ENCODE assay signal across 8 cellular contexts in genomic region chr1:67685558-67686271, GRCh38. TPM values are rescaled to one million over a fixed set of nuclear protein-coding genes. Genes with fewer than 3 reads are reported as not detected.
DNase-seq lines count a peak whose midpoint lies in the region; ATAC-seq and TF ChIP-seq lines count a peak whose summit lies in the region.

No MANE protein-coding gene starts in this region.

- H3K27me3 ChIP-seq in A673 (replicated peaks; ENCODE audit: insufficient read depth, low read depth, low read length, poor library complexity): no peaks in the 10 kb centered on the region
- H3K27me3 ChIP-seq in SK-N-SH (ENCODE audit: insufficient read depth): no peaks in the 10 kb centered on the region

- peak overlapping the region; percentile 97 for H3K9ac ChIP-seq in SK-N-SH

- 0% methylated on average over 18 of the region's 66 CpGs for WGBS in SK-N-SH (ENCODE audit: low lambda C conversion rate)

- no peaks in the 10 kb centered on the region for H3K9me3 Mint-ChIP-seq in activated naive CD8-positive, alpha-beta T cell (ENCODE audit: low read depth)

- no TSS peak for BruUV-seq in A673 (replicated peaks; lab: Mats Ljungman, UMichigan)

- H3K27me3 Mint-ChIP-seq in activated naive CD8-positive, alpha-beta T cell: no peaks in the 10 kb centered on the region

- H3K36me3 Mint-ChIP-seq in activated naive CD8-positive, alpha-beta T cell: peaks cover 16% of the 10 kb centered on the region

- H3K79me2 ChIP-seq in SK-N-SH (ENCODE audit: insufficient read depth): peaks cover 33% of the 10 kb centered on the region

- peaks cover 66% of the 10 kb centered on the region for H3F3A ChIP-seq in SK-N-SH (replicated peaks; ENCODE audit: insufficient read depth)

- H3K4me2 ChIP-seq in SK-N-SH: peak overlapping the region; percentile 90

- peaks cover 47% of the 10 kb centered on the region for H3K4me1 Mint-ChIP-seq in activated naive CD8-positive, alpha-beta T cell (ENCODE audit: low read depth)

- no peak for TF ChIP-seq CTCF in A673 (conservative IDR thresholded peaks at IDR 0.05; ENCODE audit: low read depth, low read length)
- no peak; the same call in 1 of the 2 replicates for TF ChIP-seq CTCF in SK-N-SH (IDR thresholded peaks at IDR 0.05)

- H3K4me3 Mint-ChIP-seq in activated naive CD8-positive, alpha-beta T cell: peak overlapping the region; percentile 97

- no peak overlapping the region for H2AFZ ChIP-seq in SK-N-SH (ENCODE audit: low read depth)

- H3K36me3 ChIP-seq in A673 (ENCODE audit: insufficient read depth, low read length, poor library complexity, severe bottlenecking) (peaks cover 31% of the 10 kb centered on the region), SK-N-SH (replicated peaks in 1 of 2; ENCODE audit: control insufficient read depth in 1 of 2, insufficient read depth in 2 of 2, low read length in 1 of 2) (peaks cover 35 to 44% of the 10 kb centered on the region in 2 experiments)

- peak overlapping the region; percentile 98 for H3K27ac ChIP-seq in A673 (ENCODE audit: low read depth, low read length, poor library complexity, severe bottlenecking)
- H3K27ac ChIP-seq in SK-N-SH (ENCODE audit: low read depth in 2 of 2, low read length in 1 of 2): peak overlapping the region; percentile 96 to 99

- DNase-seq in A673 (ENCODE audit: low spot score) (peak; percentile 44), SK-N-SH (peak; percentile 68), left ventricle myocardium superior (peak; percentile 60), sciatic nerve (ENCODE audit: low spot score) (peak; percentile 80), COLO829 (ENCODE audit: low spot score) (no peak)

- no peak for TF ChIP-seq RAD21 in SK-N-SH (IDR thresholded peaks at IDR 0.05; ENCODE audit: low read length)

- peak overlapping the region; percentile 95 for H3K27ac Mint-ChIP-seq in activated naive CD8-positive, alpha-beta T cell

- H4K20me1 ChIP-seq in SK-N-SH (ENCODE audit: insufficient read depth): peaks cover 24% of the 10 kb centered on the region

- H3K9me3 ChIP-seq in A673 (ENCODE audit: low read depth, low read length, poor library complexity, severe bottlenecking): no peaks in the 10 kb centered on the region
- H3K9me3 ChIP-seq in SK-N-SH: no peaks in the 10 kb centered on the region

- H3K4me3 ChIP-seq in A673 (ENCODE audit: low read depth, low read length, poor library complexity, severe bottlenecking) (peak overlapping the region; percentile 82), SK-N-SH (ENCODE audit: low read depth in 2 of 2, low read length in 1 of 2) (peak overlapping the region; percentile 87 to 98)

- POLR2A ChIA-PET in A673 (lab: Charles Lee; ENCODE audit: low non-redundant PET): interaction anchor here (0.6 kb wide), 3 partner anchors 145 to 153 kb away, joined by 3 to 9 read pairs (median 4); no protein-coding TSS in a partner anchor
- POLR2A ChIA-PET in SK-N-SH (lab: Yijun Ruan, JAX): interaction anchor here (1.3 to 3.6 kb wide), 12 partner anchors 9 to 124 kb away, joined by 3 to 25 read pairs (median 7); no protein-coding TSS in a partner anchor

- TF ChIP-seq EP300 in SK-N-SH (IDR thresholded peaks at IDR 0.05; ENCODE audit: borderline replicate concordance in 1 of 2, low read depth in 1 of 2, low read length in 1 of 2): no peak

- H3K9me2 ChIP-seq in SK-N-SH: no peaks in the 10 kb centered on the region

- H3K4me1 ChIP-seq in A673 (ENCODE audit: insufficient read depth, low read length, poor library complexity, severe bottlenecking) (peaks cover 29% of the 10 kb centered on the region), SK-N-SH (ENCODE audit: control insufficient read depth in 1 of 2, insufficient read depth in 2 of 2, low read depth in 1 of 2, low read length in 1 of 2) (peaks cover 15 to 28% of the 10 kb centered on the region in 2 experiments; a peak in 3 of 4 replicates)

- ATAC-seq in GM18867 (IDR thresholded peaks at IDR 0.05; ENCODE audit: unreplicated experiment) (peak; percentile 14), HG03108 (IDR thresholded peaks at IDR 0.05; ENCODE audit: unreplicated experiment) (peak; percentile 9), left ventricle myocardium superior (peak; percentile 33), sciatic nerve (peak; percentile 11)

- CTCF ChIA-PET in A673 (lab: Charles Lee): interaction anchor here (0.6 to 2.7 kb wide), 2 partner anchors 74 to 108 kb away, joined by 4 to 14 read pairs; no protein-coding TSS in a partner anchor
- CTCF ChIA-PET in SK-N-SH (lab: Yijun Ruan, JAX): interaction anchor here (0.7 to 10.1 kb wide), 13 partner anchors 9 to 165 kb away, joined by 3 to 100 read pairs (median 3); no protein-coding TSS in a partner anchor

- intact Hi-C loops in A673 (cut with micrococcal nuclease; ENCODE audit: unreplicated experiment) (loop anchor here (2.0 to 10.0 kb wide), 5 partner anchors 51 to 151 kb away; partner anchors contain the start of gene GNG12), left ventricle myocardium superior (cut with micrococcal nuclease) (loop anchor here (10.0 kb wide), 1 partner anchor 121 kb away; no protein-coding TSS in a partner anchor), sciatic nerve (cut with DNase I) (loop anchor here (10.0 kb wide), 1 partner anchor 69 kb away; no protein-coding TSS in a partner anchor)

TF ChIP-seq in SK-N-SH, 30 proteins besides CTCF, POLR2A, EP300 and RAD21:
- TF ChIP-seq MEF2A (IDR thresholded peaks at IDR 0.05; ENCODE audit: borderline replicate concordance, low read depth) (no peak; the same call in 1 of the 2 replicates), CHD2 (IDR thresholded peaks at IDR 0.05; ENCODE audit: low read length, partially characterized antibody) (no peak), SMC3 (IDR thresholded peaks at IDR 0.05; ENCODE audit: low read depth, low read length) (no peak), GATA2 (CRISPR knock-in tag; IDR thresholded peaks at IDR 0.05) (no peak), MXI1 (IDR thresholded peaks at IDR 0.05; ENCODE audit: low read depth, low read length) (no peak; the same call in 1 of the 2 replicates), FOXM1 (IDR thresholded peaks at IDR 0.05; ENCODE audit: low read depth) (no peak), YY1 (IDR thresholded peaks at IDR 0.05; ENCODE audit: low read depth) (no peak), TCF12 (IDR thresholded peaks at IDR 0.05) (no peak), RFX5 (IDR thresholded peaks at IDR 0.05; ENCODE audit: low read length) (no peak), FOXJ3 (CRISPR knock-in tag; IDR thresholded peaks at IDR 0.05) (no peak), NRF1 (IDR thresholded peaks at IDR 0.05; ENCODE audit: low read depth, low read length) (no peak), RCOR1 (IDR thresholded peaks at IDR 0.05; ENCODE audit: low read length) (no peak), TAF1 (IDR thresholded peaks at IDR 0.05; ENCODE audit: borderline replicate concordance, low read depth, low read length) (no peak), RXRA (IDR thresholded peaks at IDR 0.05; ENCODE audit: borderline replicate concordance, low read depth) (no peak), PBX3 (IDR thresholded peaks at IDR 0.05) (no peak), GABPA (IDR thresholded peaks at IDR 0.05; ENCODE audit: low read depth) (no peak), TEAD4 (IDR thresholded peaks at IDR 0.05; ENCODE audit: borderline replicate concordance, insufficient read depth) (no peak), USF2 (IDR thresholded peaks at IDR 0.05; ENCODE audit: borderline replicate concordance, low read depth, low read length) (no peak)
TF ChIP-seq in SK-N-SH: peak in this region for 0.

RNA-seq across cellular contexts. Expression of gene GADD45A, which starts 0.7 kb away (rescaled TPM):
- total RNA-seq in A673 (2021) (34.7 and 39.7 TPM in 2 replicates), left ventricle myocardium superior (46.6 TPM), sciatic nerve (34.6 TPM)
- polyA plus RNA-seq in SK-N-SH (2012; rRNA removed): 106 and 164 TPM in 2 replicates
- polyA plus RNA-seq in SK-N-SH (2012; cell fraction: cytosol; rRNA removed): 138 and 141 TPM in 2 replicates
- 334 and 376 TPM in 2 replicates for polyA plus RNA-seq in SK-N-SH (2012; cell fraction: nucleus; rRNA removed)
